6 cellular contexts compared by ENCODE assay signal in genomic region chr1:202432338-202432737, GRCh38.
DNase-seq lines count a peak whose midpoint lies in the region; ATAC-seq and TF ChIP-seq lines count a peak whose summit lies in the region.
"Not testable (repeated sequence)": the region's sequence is repeated elsewhere in the genome, so short reads cannot be mapped to it uniquely, and the experiment has no call there.

No MANE protein-coding gene starts in this region.

- not testable (repeated sequence) for H3K9me3 ChIP-seq in MM.1S (replicated peaks; ENCODE audit: insufficient read depth, low read length); gastrocnemius medialis

- not testable (repeated sequence) for H3K4me3 ChIP-seq in MM.1S (ENCODE audit: low read length); gastrocnemius medialis

- not testable (repeated sequence) for H3K27me3 ChIP-seq in MM.1S (replicated peaks; ENCODE audit: insufficient read depth, low read length); gastrocnemius medialis

- H3K36me3 ChIP-seq in MM.1S (replicated peaks; ENCODE audit: insufficient read depth, low read length) = not testable (repeated sequence)
- peaks cover 0 to 79% of the 10 kb centered on the region in 2 donors for H3K36me3 ChIP-seq in gastrocnemius medialis

- H3K27ac ChIP-seq in MM.1S (ENCODE audit: low read length) (peak overlapping the region; percentile 51; the same call in 1 of the 2 replicates), gastrocnemius medialis (peak overlapping the region in 3 of 4 donors; percentile 4 to 45 (median 44))

- peaks cover 15% of the 10 kb centered on the region; the same call in 1 of the 2 replicates for H3F3A ChIP-seq in MM.1S (ENCODE audit: insufficient read depth, low read length)

- not testable (repeated sequence) for H3K4me1 Mint-ChIP-seq in activated CD4-positive, alpha-beta T cell treated with anti-CD3 and anti-CD28 coated beads, Interleukin-2, amount 10 ng/mL, durations not matched to agents 24 days and 14 days

- intact Hi-C loops in activated CD4-positive, alpha-beta T cell treated with anti-CD3 and anti-CD28 coated beads, Interleukin-2, amount 10 ng/mL, durations not matched to agents 24 days and 14 days (cut with micrococcal nuclease); gastrocnemius medialis (cut with DNase I; ENCODE audit: low total_unique reads): not testable (repeated sequence)

- peak overlapping the region; percentile 8; the same call in 1 of the 2 replicates for H3K4me2 ChIP-seq in MM.1S (ENCODE audit: low read depth, low read length)

- H3K36me3 Mint-ChIP-seq in activated CD4-positive, alpha-beta T cell treated with anti-CD3 and anti-CD28 coated beads, Interleukin-2, amount 10 ng/mL, durations not matched to agents 24 days and 14 days (ENCODE audit: low read depth) = not testable (repeated sequence)

- not testable (repeated sequence) for H3K9me3 Mint-ChIP-seq in activated CD4-positive, alpha-beta T cell treated with anti-CD3 and anti-CD28 coated beads, Interleukin-2, amount 10 ng/mL, durations not matched to agents 24 days and 14 days

- H3K4me3 Mint-ChIP-seq in activated CD4-positive, alpha-beta T cell treated with anti-CD3 and anti-CD28 coated beads, Interleukin-2, amount 10 ng/mL, durations not matched to agents 24 days and 14 days = not testable (repeated sequence)

- in situ Hi-C loops in gastrocnemius medialis (cut with MboI; ENCODE audit: low sequenced_read_pairs in 4 of 4) = not testable (repeated sequence)

- H3K4me1 ChIP-seq in MM.1S (ENCODE audit: low read length) (peaks cover 28% of the 10 kb centered on the region), gastrocnemius medialis (peaks cover 9 to 36% of the 10 kb centered on the region in 2 donors)

- H3K27me3 Mint-ChIP-seq in activated CD4-positive, alpha-beta T cell treated with anti-CD3 and anti-CD28 coated beads, Interleukin-2, amount 10 ng/mL, durations not matched to agents 24 days and 14 days = not testable (repeated sequence)

- H4K20me1 ChIP-seq in MM.1S (ENCODE audit: insufficient read depth, low read length) = not testable (repeated sequence)

- H3K9me2 ChIP-seq in MM.1S (replicated peaks; ENCODE audit: insufficient read depth, low read length) = not testable (repeated sequence)

- TF ChIP-seq POLR2A in gastrocnemius medialis (IDR thresholded peaks at IDR 0.05) = not testable (repeated sequence)

- not testable (repeated sequence) for H3K9ac ChIP-seq in MM.1S (ENCODE audit: low read length)

- ATAC-seq in gastrocnemius medialis = not testable (repeated sequence)

- DNase-seq in MM.1S (peak; percentile 82), NCI-H187 (lab: John Stamatoyannopoulos, UW) (peak; percentile 70 to 79), NCI-H510A treated with DMSO at 0.1 percent for 48 hours (lab: John Stamatoyannopoulos, UW) (peak; percentile 22), SHP77 (lab: John Stamatoyannopoulos, UW) (peak; percentile 20 to 48), gastrocnemius medialis (peak in 1 of 2 donors; percentile 28)
- DNase-seq in activated CD4-positive, alpha-beta T cell treated with anti-CD3 and anti-CD28 coated beads, Interleukin-2, amount 10 ng/mL, durations not matched to agents 24 days and 14 days = peak; percentile 38

- H3K79me2 ChIP-seq in MM.1S (ENCODE audit: low read length) = not testable (repeated sequence)

- not testable (repeated sequence) for TF ChIP-seq CTCF in MM.1S (IDR thresholded peaks at IDR 0.05; ENCODE audit: low read length); gastrocnemius medialis (IDR thresholded peaks at IDR 0.05 in 4 of 5, conservative IDR thresholded peaks at IDR 0.05 in 1 of 5)

- not testable (repeated sequence) for H3K27ac Mint-ChIP-seq in activated CD4-positive, alpha-beta T cell treated with anti-CD3 and anti-CD28 coated beads, Interleukin-2, amount 10 ng/mL, durations not matched to agents 24 days and 14 days

- not testable (repeated sequence) for H2AFZ ChIP-seq in MM.1S (ENCODE audit: low read length)
